Comparison of ENCODE assay signal across 1 cellular context in the genomic region with DNA sequence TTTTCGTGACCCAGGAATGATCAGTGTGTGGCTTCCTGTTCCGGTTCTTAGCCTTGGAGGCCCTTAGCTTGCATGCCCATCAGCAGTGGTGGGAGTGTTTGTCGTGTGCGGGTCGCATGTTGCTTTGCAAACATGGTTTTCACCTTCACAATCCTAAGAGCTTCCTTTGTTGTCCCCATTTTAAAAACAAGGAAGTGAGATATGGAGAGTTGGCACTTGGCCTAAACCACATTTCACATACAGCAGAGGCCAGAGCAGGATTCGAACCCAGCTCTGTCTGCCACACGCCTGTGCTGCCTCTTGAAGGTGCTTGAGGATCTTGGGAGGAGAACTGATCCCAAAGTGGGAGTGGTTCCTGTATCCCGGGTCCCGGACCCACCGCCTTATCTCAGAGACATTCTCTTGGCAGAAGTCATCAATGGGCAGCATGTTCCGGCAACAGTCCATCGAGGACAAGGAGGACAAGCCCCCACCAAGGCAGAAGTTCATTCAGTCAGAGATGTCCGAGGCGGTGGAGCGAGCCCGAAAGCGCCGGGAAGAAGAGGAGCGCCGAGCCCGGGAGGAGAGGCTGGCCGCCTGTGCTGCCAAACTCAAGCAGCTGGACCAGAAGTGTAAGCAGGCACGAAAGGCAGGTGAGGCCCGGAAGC.
TF ChIP-seq lines count a peak whose summit lies in the region.

No MANE protein-coding gene starts in this region.

TF ChIP-seq in GM23338, 12 proteins besides CTCF, POLR2A, EP300 and RAD21:
- TF ChIP-seq ZNF114 (CRISPR knock-in tag; IDR thresholded peaks at IDR 0.05) (no peak), POLR2AphosphoS5 (IDR thresholded peaks at IDR 0.05; ENCODE audit: low read depth) (no peak; the same call in 1 of the 2 replicates), CREB1 (CRISPR knock-in tag; IDR thresholded peaks at IDR 0.05; ENCODE audit: low read depth) (no peak), EZH2 (IDR thresholded peaks at IDR 0.05; ENCODE audit: low read depth, unreplicated experiment) (no peak), EZH2phosphoT487 (IDR thresholded peaks at IDR 0.05; ENCODE audit: unreplicated experiment) (no peak), ETS1 (IDR thresholded peaks at IDR 0.05) (no peak), NANOG (IDR thresholded peaks at IDR 0.05; ENCODE audit: borderline replicate concordance) (no peak), JUNB (IDR thresholded peaks at IDR 0.05; ENCODE audit: unreplicated experiment) (no peak), REST (IDR thresholded peaks at IDR 0.05; ENCODE audit: unreplicated experiment) (no peak), STAT1 (IDR thresholded peaks at IDR 0.05; ENCODE audit: unreplicated experiment) (no peak)
- TF ChIP-seq, protein P1, sequence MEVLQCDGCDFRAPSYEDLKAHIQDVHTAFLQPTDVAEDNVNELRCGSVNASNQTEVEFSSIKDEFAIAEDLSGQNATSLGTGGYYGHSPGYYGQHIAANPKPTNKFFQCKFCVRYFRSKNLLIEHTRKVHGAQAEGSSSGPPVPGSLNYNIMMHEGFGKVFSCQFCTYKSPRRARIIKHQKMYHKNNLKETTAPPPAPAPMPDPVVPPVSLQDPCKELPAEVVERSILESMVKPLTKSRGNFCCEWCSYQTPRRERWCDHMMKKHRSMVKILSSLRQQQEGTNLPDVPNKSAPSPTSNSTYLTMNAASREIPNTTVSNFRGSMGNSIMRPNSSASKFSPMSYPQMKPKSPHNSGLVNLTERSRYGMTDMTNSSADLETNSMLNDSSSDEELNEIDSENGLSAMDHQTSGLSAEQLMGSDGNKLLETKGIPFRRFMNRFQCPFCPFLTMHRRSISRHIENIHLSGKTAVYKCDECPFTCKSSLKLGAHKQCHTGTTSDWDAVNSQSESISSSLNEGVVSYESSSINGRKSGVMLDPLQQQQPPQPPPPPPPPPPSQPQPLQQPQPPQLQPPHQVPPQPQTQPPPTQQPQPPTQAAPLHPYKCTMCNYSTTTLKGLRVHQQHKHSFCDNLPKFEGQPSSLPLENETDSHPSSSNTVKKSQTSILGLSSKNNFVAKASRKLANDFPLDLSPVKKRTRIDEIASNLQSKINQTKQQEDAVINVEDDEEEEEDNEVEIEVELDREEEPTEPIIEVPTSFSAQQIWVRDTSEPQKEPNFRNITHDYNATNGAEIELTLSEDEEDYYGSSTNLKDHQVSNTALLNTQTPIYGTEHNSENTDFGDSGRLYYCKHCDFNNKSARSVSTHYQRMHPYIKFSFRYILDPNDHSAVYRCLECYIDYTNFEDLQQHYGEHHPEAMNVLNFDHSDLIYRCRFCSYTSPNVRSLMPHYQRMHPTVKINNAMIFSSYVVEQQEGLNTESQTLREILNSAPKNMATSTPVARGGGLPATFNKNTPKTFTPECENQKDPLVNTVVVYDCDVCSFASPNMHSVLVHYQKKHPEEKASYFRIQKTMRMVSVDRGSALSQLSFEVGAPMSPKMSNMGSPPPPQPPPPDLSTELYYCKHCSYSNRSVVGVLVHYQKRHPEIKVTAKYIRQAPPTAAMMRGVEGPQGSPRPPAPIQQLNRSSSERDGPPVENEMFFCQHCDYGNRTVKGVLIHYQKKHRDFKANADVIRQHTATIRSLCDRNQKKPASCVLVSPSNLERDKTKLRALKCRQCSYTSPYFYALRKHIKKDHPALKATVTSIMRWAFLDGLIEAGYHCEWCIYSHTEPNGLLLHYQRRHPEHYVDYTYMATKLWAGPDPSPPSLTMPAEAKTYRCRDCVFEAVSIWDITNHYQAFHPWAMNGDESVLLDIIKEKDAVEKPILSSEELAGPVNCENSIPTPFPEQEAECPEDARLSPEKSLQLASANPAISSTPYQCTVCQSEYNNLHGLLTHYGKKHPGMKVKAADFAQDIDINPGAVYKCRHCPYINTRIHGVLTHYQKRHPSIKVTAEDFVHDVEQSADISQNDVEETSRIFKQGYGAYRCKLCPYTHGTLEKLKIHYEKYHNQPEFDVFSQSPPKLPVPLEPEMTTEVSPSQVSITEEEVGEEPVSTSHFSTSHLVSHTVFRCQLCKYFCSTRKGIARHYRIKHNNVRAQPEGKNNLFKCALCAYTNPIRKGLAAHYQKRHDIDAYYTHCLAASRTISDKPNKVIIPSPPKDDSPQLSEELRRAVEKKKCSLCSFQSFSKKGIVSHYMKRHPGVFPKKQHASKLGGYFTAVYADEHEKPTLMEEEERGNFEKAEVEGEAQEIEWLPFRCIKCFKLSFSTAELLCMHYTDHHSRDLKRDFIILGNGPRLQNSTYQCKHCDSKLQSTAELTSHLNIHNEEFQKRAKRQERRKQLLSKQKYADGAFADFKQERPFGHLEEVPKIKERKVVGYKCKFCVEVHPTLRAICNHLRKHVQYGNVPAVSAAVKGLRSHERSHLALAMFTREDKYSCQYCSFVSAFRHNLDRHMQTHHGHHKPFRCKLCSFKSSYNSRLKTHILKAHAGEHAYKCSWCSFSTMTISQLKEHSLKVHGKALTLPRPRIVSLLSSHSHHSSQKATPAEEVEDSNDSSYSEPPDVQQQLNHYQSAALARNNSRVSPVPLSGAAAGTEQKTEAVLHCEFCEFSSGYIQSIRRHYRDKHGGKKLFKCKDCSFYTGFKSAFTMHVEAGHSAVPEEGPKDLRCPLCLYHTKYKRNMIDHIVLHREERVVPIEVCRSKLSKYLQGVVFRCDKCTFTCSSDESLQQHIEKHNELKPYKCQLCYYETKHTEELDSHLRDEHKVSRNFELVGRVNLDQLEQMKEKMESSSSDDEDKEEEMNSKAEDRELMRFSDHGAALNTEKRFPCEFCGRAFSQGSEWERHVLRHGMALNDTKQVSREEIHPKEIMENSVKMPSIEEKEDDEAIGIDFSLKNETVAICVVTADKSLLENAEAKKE (CRISPR knock-in tag; IDR thresholded peaks at IDR 0.05): no peak
TF ChIP-seq in GM23338: peak in this region for 0.
